1 cellular context compared by ENCODE assay signal in genomic region chr2:241218131-241219029, GRCh38.
TF ChIP-seq lines count a peak whose summit lies in the region.

No MANE protein-coding gene starts in this region.

TF ChIP-seq in HepG2, 621 proteins besides CTCF, POLR2A, EP300 and RAD21 (continued from another document and continues in another):
- TF ChIP-seq SNAPC4 (CRISPR knock-in tag; IDR thresholded peaks at IDR 0.05) (no peak), PCBP2 (optimal IDR thresholded peaks at IDR 0.05; ENCODE audit: low read depth, low read length, poor library complexity, severe bottlenecking) (no peak), HNRNPL (IDR thresholded peaks at IDR 0.05; ENCODE audit: low read depth, low read length) (no peak), ELK4 (CRISPR knock-in tag; IDR thresholded peaks at IDR 0.05; ENCODE audit: borderline replicate concordance) (no peak), ATF3 (CRISPR knock-in tag; IDR thresholded peaks at IDR 0.05) (peak; percentile 56; the same call in 1 of the 2 replicates), ARID5B (CRISPR knock-in tag; IDR thresholded peaks at IDR 0.05) (peak; percentile 23; the same call in 1 of the 2 replicates), MXI1 (IDR thresholded peaks at IDR 0.05; ENCODE audit: borderline replicate concordance, low read depth, low read length) (peak; percentile 71; the same call in 1 of the 3 replicates), ZNF775 (CRISPR knock-in tag; IDR thresholded peaks at IDR 0.05; ENCODE audit: borderline replicate concordance) (no peak), GRHL1 (CRISPR knock-in tag; conservative IDR thresholded peaks at IDR 0.05) (no peak), HMG20B (CRISPR knock-in tag; conservative IDR thresholded peaks at IDR 0.05) (0 out of 2 replicates have a peak, but pooled peaks have one; percentile 26), MEIS2 (CRISPR knock-in tag; IDR thresholded peaks at IDR 0.05) (peak; percentile 56; the same call in 1 of the 2 replicates), MAZ (IDR thresholded peaks at IDR 0.05; ENCODE audit: borderline replicate concordance, low read depth, low read length) (no peak; the same call in 1 of the 2 replicates), MAZ (CRISPR knock-in tag; IDR thresholded peaks at IDR 0.05; ENCODE audit: low read depth) (no peak), ZZZ3 (CRISPR knock-in tag; IDR thresholded peaks at IDR 0.05; ENCODE audit: borderline replicate concordance) (0 out of 2 replicates have a peak, but pooled peaks have one; percentile 45), NCOA2 (CRISPR knock-in tag; IDR thresholded peaks at IDR 0.05) (no peak), ZNF430 (CRISPR knock-in tag; IDR thresholded peaks at IDR 0.05) (peak; percentile 49; the same call in 1 of the 2 replicates), PHF5A (CRISPR knock-in tag; IDR thresholded peaks at IDR 0.05; ENCODE audit: low read depth, unreplicated experiment) (no peak), RARG (CRISPR knock-in tag; IDR thresholded peaks at IDR 0.05; ENCODE audit: low read depth) (no peak), KLF6 (CRISPR knock-in tag; IDR thresholded peaks at IDR 0.05) (no peak), ZKSCAN5 (CRISPR knock-in tag; IDR thresholded peaks at IDR 0.05) (no peak), ZBTB37 (CRISPR knock-in tag; IDR thresholded peaks at IDR 0.05) (no peak), ZC3H13 (CRISPR knock-in tag; IDR thresholded peaks at IDR 0.05) (peak; percentile 39), ZNF503 (CRISPR knock-in tag; IDR thresholded peaks at IDR 0.05) (0 out of 2 replicates have a peak, but pooled peaks have one; percentile 36), RCOR2 (CRISPR knock-in tag; IDR thresholded peaks at IDR 0.05) (no peak), ZNF281 (CRISPR knock-in tag; IDR thresholded peaks at IDR 0.05; ENCODE audit: borderline replicate concordance) (peak; percentile 68; the same call in 1 of the 2 replicates), ZNF205 (CRISPR knock-in tag; IDR thresholded peaks at IDR 0.05) (no peak), KDM5A (IDR thresholded peaks at IDR 0.05; ENCODE audit: borderline replicate concordance, low read length) (no peak), CEBPZ (IDR thresholded peaks at IDR 0.05; ENCODE audit: low read length) (no peak), GMEB2 (CRISPR knock-in tag; IDR thresholded peaks at IDR 0.05; ENCODE audit: low read depth) (no peak)
